ENCODE assay signal across 12 cellular contexts in the genomic region with DNA sequence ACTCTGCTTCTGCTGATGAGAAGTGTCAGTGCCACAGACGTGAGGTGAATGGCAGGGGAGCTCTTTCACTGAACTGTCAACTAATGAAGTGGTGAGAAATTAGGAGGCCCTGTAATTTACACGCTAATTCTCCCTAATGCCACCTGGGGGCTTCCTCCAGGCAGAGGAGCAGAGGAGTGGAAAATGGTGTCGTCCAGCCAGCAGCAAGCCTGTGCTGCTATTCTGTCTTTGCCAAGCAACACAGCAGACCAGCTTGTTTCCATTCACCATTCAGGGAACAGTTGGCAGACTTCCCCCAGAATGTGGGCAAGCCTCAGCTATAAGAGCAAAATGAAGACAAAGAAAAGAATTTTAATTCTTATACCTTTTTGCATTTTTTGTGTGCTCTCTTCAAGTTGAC.
DNase-seq lines count a peak whose midpoint lies in the region; ATAC-seq and TF ChIP-seq lines count a peak whose summit lies in the region.
"Had no signal": no experiment of that assay in that cellular context is flagged by ENCODE, and none has a peak within 500 bp of the region (broad histone marks: within the 10 kb centered on the region; RNA-seq: fewer than 3 reads in every experiment).

No MANE protein-coding gene starts in this region.

- peak; percentile 83 for DNase-seq in Ammon's horn (ENCODE audit: low spot score)
- DNase-seq in WERI-Rb-1 = peak; percentile 23
- DNase-seq in hypothalamus (lab: John Stamatoyannopoulos, UW) = peak in 34 of 51 donors; percentile 1 to 74 (median 26)
- DNase-seq in stimulated activated CD4-positive, alpha-beta T cell treated with anti-CD3 and anti-CD28 coated beads, Interleukin-2, amount 100 ng/mL, for 24 hours = no peak
- no peak for DNase-seq in DMS79 (lab: John Stamatoyannopoulos, UW)
- no peak for DNase-seq in upper lobe of left lung
- DNase-seq: activated CD8-positive, alpha-beta T cell treated with anti-CD3 and anti-CD28 coated beads for 36 hours; MM.1S; naive thymus-derived CD8-positive, alpha-beta T cell; SHP77 had no signal

- peak; percentile 46 for ATAC-seq in HG02759 (IDR thresholded peaks at IDR 0.05; ENCODE audit: unreplicated experiment)
- no peak for ATAC-seq in activated CD4-positive, CD25-positive, alpha-beta regulatory T cell treated with anti-CD3 and anti-CD28 coated beads, Interleukin-2, amount 50 U/mL, for 24 hours
- no peak for ATAC-seq in upper lobe of left lung (ENCODE audit: low FRiP score in 2 of 2)
- ATAC-seq: activated CD8-positive, alpha-beta T cell treated with anti-CD3 and anti-CD28 coated beads for 36 hours; naive thymus-derived CD8-positive, alpha-beta T cell had no signal

- no peaks in the 10 kb centered on the region for H3K4me1 ChIP-seq in upper lobe of left lung

- TF ChIP-seq POLR2A in upper lobe of left lung (IDR thresholded peaks at IDR 0.05) = no peak

- no peaks in the 10 kb centered on the region for H3K36me3 ChIP-seq in WERI-Rb-1
- no peaks in the 10 kb centered on the region for H3K36me3 ChIP-seq in upper lobe of left lung

- WGBS in upper lobe of left lung, 2 donors = 29 to 53% methylated on average over 3 of the region's 3 CpGs

- no peaks in the 10 kb centered on the region for H3K9me3 ChIP-seq in WERI-Rb-1 (ENCODE audit: severe bottlenecking)
- no peaks in the 10 kb centered on the region for H3K9me3 ChIP-seq in upper lobe of left lung

- no peak overlapping the region for H3K27ac ChIP-seq in WERI-Rb-1
- no peak overlapping the region for H3K27ac ChIP-seq in upper lobe of left lung

- H3K27me3 ChIP-seq in WERI-Rb-1 (ENCODE audit: insufficient read depth, low read depth, severe bottlenecking) = no peaks in the 10 kb centered on the region
- no peaks in the 10 kb centered on the region for H3K27me3 ChIP-seq in upper lobe of left lung

- H3K4me3 ChIP-seq in WERI-Rb-1 (ENCODE audit: low read depth, low read length) (no peak overlapping the region), upper lobe of left lung (no peak overlapping the region)

- no peak for TF ChIP-seq EP300 in upper lobe of left lung (IDR thresholded peaks at IDR 0.05)

- TF ChIP-seq CTCF in WERI-Rb-1 (IDR thresholded peaks at IDR 0.05; ENCODE audit: low read depth, low read length) = no peak
- no peak for TF ChIP-seq CTCF in upper lobe of left lung (IDR thresholded peaks at IDR 0.05)

Comparison
In these comparisons a context has a peak if more than half of its experiments do, and no peak if none do; other contexts are left out.
1. DNase-seq: peak in Ammon's horn (single experiment), WERI-Rb-1 (single experiment) and hypothalamus (34 of 51); none in stimulated activated CD4-positive, alpha-beta T cell treated with anti-CD3 and anti-CD28 coated beads, Interleukin-2, amount 100 ng/mL, for 24 hours (0 of 2), DMS79 (single experiment) and upper lobe of left lung (0 of 2).